In the genomic region with DNA sequence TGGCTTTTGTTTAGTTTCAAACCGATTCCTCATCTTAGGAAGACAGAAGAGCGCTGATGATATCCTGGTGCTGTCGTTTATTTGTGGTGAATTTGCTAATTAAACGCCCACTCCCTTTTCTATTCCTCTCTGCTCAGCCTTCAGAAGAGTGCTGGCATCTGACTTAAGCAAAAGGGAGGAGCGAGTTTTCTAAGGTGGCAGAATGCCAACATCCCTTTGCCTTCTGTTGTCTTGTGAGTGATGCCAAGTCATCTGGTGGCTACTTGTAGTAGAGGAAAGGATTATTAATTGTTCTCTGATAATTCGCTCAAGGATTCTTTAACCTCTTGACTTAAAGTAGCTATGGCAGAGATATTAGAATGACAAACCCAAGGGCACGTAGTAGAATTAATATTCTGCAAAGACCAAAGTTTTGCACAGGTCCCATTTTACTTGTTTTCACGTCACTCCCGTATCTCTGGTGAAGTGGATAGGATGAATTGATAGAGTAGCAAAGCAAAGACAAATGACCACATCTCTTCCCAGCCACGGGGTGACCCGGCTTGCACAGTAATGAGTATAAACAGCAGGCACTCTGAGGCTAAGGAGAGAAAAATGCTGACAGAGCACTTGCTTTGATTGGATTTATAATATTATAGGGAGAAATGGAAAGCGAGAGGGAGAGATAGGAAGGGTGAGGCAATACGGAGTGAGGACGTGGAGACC, we compare ENCODE assay signal across 11 cellular contexts.
DNase-seq lines count a peak whose midpoint lies in the region; ATAC-seq and TF ChIP-seq lines count a peak whose summit lies in the region.
"Had no signal": no experiment of that assay in that cellular context is flagged by ENCODE, and none has a peak within 500 bp of the region (broad histone marks: within the 10 kb centered on the region; RNA-seq: fewer than 3 reads in every experiment).

No MANE protein-coding gene starts in this region.

- no peaks in the 10 kb centered on the region for H3K36me3 ChIP-seq in lower lobe of right lung

- H3K4me1 Mint-ChIP-seq in activated T-helper 17 cell treated with anti-CD3 and anti-CD28 coated beads, Interleukin-2, amount 50 U/mL, for 72 hours, result no peaks in the 10 kb centered on the region

- DNase-seq in HT1080 (ENCODE audit: low read depth) (peak; percentile 42), fibroblast of the conjunctiva (ENCODE audit: low read depth) (peak; percentile 49), superior temporal gyrus (ENCODE audit: extremely low spot score) (peak; percentile 28), DMS53 (lab: John Stamatoyannopoulos, UW) (no peak), lower lobe of right lung (no peak), NCI-H748 treated with DMSO at 0.1 percent for 48 hours (lab: John Stamatoyannopoulos, UW) (no peak)
- DNase-seq: activated effector memory CD4-positive, alpha-beta T cell treated with Interleukin-2 at 50 U/mL for 16 hours; Right ventricle myocardium superior had no signal

- intact Hi-C loops in lower lobe of right lung (cut with DNase I), result no loop called here

- peaks cover 3% of the 10 kb centered on the region for H3K27me3 ChIP-seq in lower lobe of right lung (ENCODE audit: low read depth)

- no peaks in the 10 kb centered on the region for H3K9me3 Mint-ChIP-seq in activated T-helper 17 cell treated with anti-CD3 and anti-CD28 coated beads, Interleukin-2, amount 50 U/mL, for 72 hours
- H3K9me3 Mint-ChIP-seq: dendritic cell treated with granulocyte-macrophage colony-stimulating factor and Interleukin-4, amounts not matched to agents 40 ng/mL and 50 ng/mL, for 4 days had no signal

- H3K27ac ChIP-seq in lower lobe of right lung, result no peak overlapping the region

- H3K4me3 ChIP-seq in lower lobe of right lung, result no peak overlapping the region
- H3K4me3 ChIP-seq: skin epidermis had no signal

- H3K9me3 ChIP-seq in lower lobe of right lung, result no peaks in the 10 kb centered on the region

- H3K4me3 Mint-ChIP-seq in activated T-helper 17 cell treated with anti-CD3 and anti-CD28 coated beads, Interleukin-2, amount 50 U/mL, for 72 hours, result peak overlapping the region; percentile 18
- H3K4me3 Mint-ChIP-seq: dendritic cell treated with granulocyte-macrophage colony-stimulating factor and Interleukin-4, amounts not matched to agents 40 ng/mL and 50 ng/mL, for 4 days had no signal

- H3K4me1 ChIP-seq in lower lobe of right lung, result no peaks in the 10 kb centered on the region

- peaks cover 25% of the 10 kb centered on the region for H3K27me3 Mint-ChIP-seq in activated T-helper 17 cell treated with anti-CD3 and anti-CD28 coated beads, Interleukin-2, amount 50 U/mL, for 72 hours

- no peak for ATAC-seq in activated T-helper 17 cell treated with anti-CD3 and anti-CD28 coated beads, Interleukin-2, amount 50 U/mL, for 72 hours (replicated peaks)
- no peak for ATAC-seq in lower lobe of right lung

- TF ChIP-seq CTCF in lower lobe of right lung (IDR thresholded peaks at IDR 0.05), result no peak

- H3K36me3 Mint-ChIP-seq in activated T-helper 17 cell treated with anti-CD3 and anti-CD28 coated beads, Interleukin-2, amount 50 U/mL, for 72 hours (ENCODE audit: low read depth), result no peaks in the 10 kb centered on the region

- H3K27ac Mint-ChIP-seq in activated T-helper 17 cell treated with anti-CD3 and anti-CD28 coated beads, Interleukin-2, amount 50 U/mL, for 72 hours, result no peak overlapping the region
- H3K27ac Mint-ChIP-seq: dendritic cell treated with granulocyte-macrophage colony-stimulating factor and Interleukin-4, amounts not matched to agents 40 ng/mL and 50 ng/mL, for 4 days had no signal

Comparison
In these comparisons a context has a peak if more than half of its experiments do, and no peak if none do; other contexts are left out.
1. DNase-seq: peak in HT1080 (single experiment), fibroblast of the conjunctiva (single experiment) and superior temporal gyrus (single experiment); none in DMS53 (single experiment), lower lobe of right lung (single experiment) and NCI-H748 treated with DMSO at 0.1 percent for 48 hours (single experiment).